ENCODE assay signal across 1 cellular context in genomic region chrX:110000854-110001701, GRCh38.
A peak's percentile ranks its signal among the peaks of the same experiment; 100 is the strongest.
TF ChIP-seq lines count a peak whose summit lies in the region.

No MANE protein-coding gene starts in this region.

TF ChIP-seq in K562, 482 proteins besides CTCF, POLR2A, EP300 and RAD21 (continued from another document and continues in another):
- TF ChIP-seq MXD1 (CRISPR knock-in tag; IDR thresholded peaks at IDR 0.05; ENCODE audit: borderline replicate concordance, poor library complexity, severe bottlenecking) (peak; percentile 91), SP1 (CRISPR knock-in tag; IDR thresholded peaks at IDR 0.05) (peak; percentile 95), KLF6 (CRISPR knock-in tag; IDR thresholded peaks at IDR 0.05; ENCODE audit: borderline replicate concordance) (peak; percentile 98), ZFX (CRISPR knock-in tag; IDR thresholded peaks at IDR 0.05) (no peak), EWSR1 (IDR thresholded peaks at IDR 0.05; ENCODE audit: borderline replicate concordance, low read depth, partially characterized antibody) (no peak), SMARCC2 (IDR thresholded peaks at IDR 0.05; ENCODE audit: low read depth) (no peak), SIN3B (IDR thresholded peaks at IDR 0.05; ENCODE audit: low read depth) (no peak), CBX2 (IDR thresholded peaks at IDR 0.05; ENCODE audit: insufficient read depth, low read length, poor library complexity, severe bottlenecking) (no peak), GTF3C2 (IDR thresholded peaks at IDR 0.05; ENCODE audit: borderline replicate concordance, extremely low read depth, insufficient read length) (no peak), HMBOX1 (IDR thresholded peaks at IDR 0.05) (no peak), THRA (IDR thresholded peaks at IDR 0.05) (no peak), MXI1 (IDR thresholded peaks at IDR 0.05; ENCODE audit: low read depth, low read length) (no peak), MYBL2 (IDR thresholded peaks at IDR 0.05; ENCODE audit: low read depth) (no peak), MYBL2 (CRISPR knock-in tag; IDR thresholded peaks at IDR 0.05; ENCODE audit: borderline replicate concordance) (no peak), MED1 (CRISPR knock-in tag; IDR thresholded peaks at IDR 0.05; ENCODE audit: borderline replicate concordance) (no peak), ATF3 (IDR thresholded peaks at IDR 0.05) (no peak), ATF3 (CRISPR knock-in tag; conservative IDR thresholded peaks at IDR 0.05) (no peak), MCM3 (IDR thresholded peaks at IDR 0.05) (no peak), NR1H2 (CRISPR knock-in tag; IDR thresholded peaks at IDR 0.05) (no peak), ZFP91 (CRISPR knock-in tag; IDR thresholded peaks at IDR 0.05) (no peak), SNIP1 (IDR thresholded peaks at IDR 0.05; ENCODE audit: low read depth) (no peak), DMBX1 (CRISPR knock-in tag; IDR thresholded peaks at IDR 0.05; ENCODE audit: borderline replicate concordance) (peak; percentile 99), NONO (IDR thresholded peaks at IDR 0.05; ENCODE audit: low read depth in 2 of 2, low read length in 1 of 2) (no peak), HLTF (IDR thresholded peaks at IDR 0.05) (no peak), ZNF512 (tag; IDR thresholded peaks at IDR 0.05) (no peak), SRSF3 (IDR thresholded peaks at IDR 0.05; ENCODE audit: insufficient read depth, low read length) (no peak), KAT8 (IDR thresholded peaks at IDR 0.05; ENCODE audit: low read depth) (no peak), YY1 (IDR thresholded peaks at IDR 0.05; ENCODE audit: borderline replicate concordance in 1 of 3, control insufficient read depth in 1 of 3, extremely low read depth in 1 of 3, insufficient read depth in 3 of 3, insufficient read length in 1 of 3, insufficient replicate concordance in 2 of 3, low read depth in 1 of 3, low read length in 2 of 3) (peak in 1 of 3 experiments; percentile 81), CSDE1 (IDR thresholded peaks at IDR 0.05) (no peak), STAT5A (IDR thresholded peaks at IDR 0.05; ENCODE audit: borderline replicate concordance, low read length) (peak; percentile 99), ZFP1 (CRISPR knock-in tag; IDR thresholded peaks at IDR 0.05) (peak; percentile 93), SMC3 (conservative IDR thresholded peaks at IDR 0.05; ENCODE audit: insufficient read depth, low read depth, low read length) (no peak), MTA2 (IDR thresholded peaks at IDR 0.05; ENCODE audit: low read depth) (peak; percentile 31; the same call in 1 of the 2 replicates), ZEB2 (IDR thresholded peaks at IDR 0.05) (0 out of 2 replicates have a peak, but pooled peaks have one; percentile 27), ZNF3 (CRISPR knock-in tag; IDR thresholded peaks at IDR 0.05) (peak; percentile 79; the same call in 1 of the 2 replicates), ZNF699 (CRISPR knock-in tag; IDR thresholded peaks at IDR 0.05; ENCODE audit: insufficient replicate concordance) (peak; percentile 93), TAF1 (IDR thresholded peaks at IDR 0.05; ENCODE audit: control insufficient read depth, extremely low read depth, insufficient read depth, low read length, severe bottlenecking) (no peak), SAFB2 (IDR thresholded peaks at IDR 0.05; ENCODE audit: borderline replicate concordance, low read depth, low read length, severe bottlenecking) (no peak), CBX5 (IDR thresholded peaks at IDR 0.05; ENCODE audit: borderline replicate concordance, low read depth) (no peak), RBM22 (IDR thresholded peaks at IDR 0.05; ENCODE audit: low read depth, low read length, poor library complexity, severe bottlenecking) (no peak), STAT6 (CRISPR knock-in tag; IDR thresholded peaks at IDR 0.05) (no peak), KLF13 (tag; IDR thresholded peaks at IDR 0.05; ENCODE audit: borderline replicate concordance, low read depth) (peak; percentile 96), XRCC5 (IDR thresholded peaks at IDR 0.05; ENCODE audit: low read depth, low read length) (no peak), SFPQ (IDR thresholded peaks at IDR 0.05; ENCODE audit: low read depth, low read length) (no peak), GABPB2 (CRISPR knock-in tag; conservative IDR thresholded peaks at IDR 0.05) (peak; percentile 89; the same call in 1 of the 2 replicates), ETV5 (CRISPR knock-in tag; IDR thresholded peaks at IDR 0.05; ENCODE audit: low read depth) (no peak), PKNOX1 (IDR thresholded peaks at IDR 0.05) (no peak), FOXJ3 (CRISPR knock-in tag; IDR thresholded peaks at IDR 0.05) (no peak), RBBP5 (IDR thresholded peaks at IDR 0.05; ENCODE audit: borderline replicate concordance, insufficient read depth, low read length, poor library complexity, severe bottlenecking) (no peak), SLC30A9 (CRISPR knock-in tag; IDR thresholded peaks at IDR 0.05) (peak; percentile 82; the same call in 1 of the 2 replicates), MAFK (IDR thresholded peaks at IDR 0.05; ENCODE audit: low read length) (no peak)
